Comparison of ENCODE assay signal across 1 cellular context in genomic region chr5:159262859-159263568, GRCh38.
A peak's percentile ranks its signal among the peaks of the same experiment; 100 is the strongest.
TF ChIP-seq lines count a peak whose summit lies in the region.

Gene UBLCP1 (plus strand): TSS chr5:159263290. CDS start chr5:159268916, 5,626 bp downstream.

TF ChIP-seq in GM12878, 131 proteins besides CTCF, POLR2A, EP300 and RAD21 (continued from another document):
- TF ChIP-seq POU2F2 (IDR thresholded peaks at IDR 0.05; ENCODE audit: borderline replicate concordance, low read depth, low read length) = peak; percentile 65; the same call in 2 of the 3 replicates
- TF ChIP-seq TCF12 (IDR thresholded peaks at IDR 0.05; ENCODE audit: low read depth, low read length) = no peak
- TF ChIP-seq ZNF622 (IDR thresholded peaks at IDR 0.05) = no peak
- peak; percentile 77 for TF ChIP-seq CBFB (IDR thresholded peaks at IDR 0.05; ENCODE audit: low read depth)
- no peak for TF ChIP-seq BCLAF1 (IDR thresholded peaks at IDR 0.05)
- no peak for TF ChIP-seq SMARCA5 (IDR thresholded peaks at IDR 0.05)
- TF ChIP-seq DPF2 (IDR thresholded peaks at IDR 0.05) = no peak
- TF ChIP-seq TCF3 (IDR thresholded peaks at IDR 0.05; ENCODE audit: borderline replicate concordance, insufficient read depth, low read depth, low read length) = no peak
- peak; percentile 90 for TF ChIP-seq YY1 (IDR thresholded peaks at IDR 0.05; ENCODE audit: low read depth, low read length)
- peak; percentile 93 for TF ChIP-seq POLR2AphosphoS5 (IDR thresholded peaks at IDR 0.05; ENCODE audit: low read length)
- TF ChIP-seq GABPA (IDR thresholded peaks at IDR 0.05; ENCODE audit: low read depth) = peak; percentile 98
- no peak for TF ChIP-seq ZNF274 (IDR thresholded peaks at IDR 0.05; ENCODE audit: insufficient read depth, insufficient read length)
- no peak for TF ChIP-seq CHD4 (IDR thresholded peaks at IDR 0.05)
- peak; percentile 8 for TF ChIP-seq SP1 (IDR thresholded peaks at IDR 0.05; ENCODE audit: low read depth, low read length)
- TF ChIP-seq PKNOX1 (IDR thresholded peaks at IDR 0.05) = peak; percentile 78
- TF ChIP-seq E2F8 (IDR thresholded peaks at IDR 0.05; ENCODE audit: low read depth, partially characterized antibody) = peak; percentile 80
- peak; percentile 83 for TF ChIP-seq CREB1 (IDR thresholded peaks at IDR 0.05; ENCODE audit: low read depth)
- TF ChIP-seq ZNF207 (IDR thresholded peaks at IDR 0.05; ENCODE audit: borderline replicate concordance) = 0 out of 2 replicates have a peak, but pooled peaks have one; percentile 57
- TF ChIP-seq CBX3 (IDR thresholded peaks at IDR 0.05; ENCODE audit: borderline replicate concordance, low read depth) = no peak
- no peak for TF ChIP-seq CEBPB (IDR thresholded peaks at IDR 0.05; ENCODE audit: borderline replicate concordance in 1 of 2, low read depth in 2 of 2, low read length in 2 of 2)
- TF ChIP-seq ATF7 (IDR thresholded peaks at IDR 0.05; ENCODE audit: low read depth) = peak; percentile 66
- TF ChIP-seq RFX5 (IDR thresholded peaks at IDR 0.05; ENCODE audit: low read depth, low read length) = no peak
- no peak for TF ChIP-seq RCOR1 (conservative IDR thresholded peaks at IDR 0.05; ENCODE audit: low read depth, low read length)
- no peak for TF ChIP-seq HDAC2 (IDR thresholded peaks at IDR 0.05)
- TF ChIP-seq SIN3A (IDR thresholded peaks at IDR 0.05; ENCODE audit: low read depth, low read length) = peak; percentile 49; the same call in 1 of the 2 replicates
- peak; percentile 64 for TF ChIP-seq E4F1 (IDR thresholded peaks at IDR 0.05; ENCODE audit: borderline replicate concordance, partially characterized antibody)
- TF ChIP-seq IRF4 (IDR thresholded peaks at IDR 0.05; ENCODE audit: low read depth, low read length) = no peak
- TF ChIP-seq NFIC (IDR thresholded peaks at IDR 0.05; ENCODE audit: low read depth, low read length) = no peak
- no peak for TF ChIP-seq ZSCAN29 (IDR thresholded peaks at IDR 0.05)
- TF ChIP-seq IRF5 (IDR thresholded peaks at IDR 0.05; ENCODE audit: borderline replicate concordance) = no peak
- TF ChIP-seq CEBPZ (IDR thresholded peaks at IDR 0.05; ENCODE audit: low read depth, low read length) = no peak
- TF ChIP-seq RUNX3 (IDR thresholded peaks at IDR 0.05; ENCODE audit: low read length) = peak; percentile 82
- TF ChIP-seq BCL3 (IDR thresholded peaks at IDR 0.05; ENCODE audit: borderline replicate concordance, insufficient read depth, low read depth, low read length, poor library complexity, severe bottlenecking) = no peak
- TF ChIP-seq CHD2 (IDR thresholded peaks at IDR 0.05; ENCODE audit: borderline replicate concordance, low read depth, low read length) = no peak
- TF ChIP-seq RAD51 (IDR thresholded peaks at IDR 0.05) = no peak
- TF ChIP-seq MYB (IDR thresholded peaks at IDR 0.05; ENCODE audit: borderline replicate concordance, low read depth, low read length) = no peak
- no peak for TF ChIP-seq MEF2A (IDR thresholded peaks at IDR 0.05; ENCODE audit: insufficient read depth, low read depth, low read length)
- 0 out of 2 replicates have a peak, but pooled peaks have one; percentile 21 for TF ChIP-seq MLLT1 (IDR thresholded peaks at IDR 0.05)
- no peak for TF ChIP-seq ZNF384 (IDR thresholded peaks at IDR 0.05; ENCODE audit: borderline replicate concordance, low read depth, low read length)
- TF ChIP-seq KAT2A (conservative IDR thresholded peaks at IDR 0.05; ENCODE audit: control insufficient read depth, low read depth, low read length) = no peak
- TF ChIP-seq SRF (IDR thresholded peaks at IDR 0.05; ENCODE audit: low read depth in 2 of 2, low read length in 2 of 2) = no peak
- TF ChIP-seq NR2C1 (IDR thresholded peaks at IDR 0.05) = peak; percentile 52; the same call in 1 of the 2 replicates
- TF ChIP-seq FOXM1 (IDR thresholded peaks at IDR 0.05; ENCODE audit: low read depth, low read length) = no peak
- TF ChIP-seq NBN (IDR thresholded peaks at IDR 0.05) = 0 out of 2 replicates have a peak, but pooled peaks have one; percentile 31
- no peak for TF ChIP-seq IRF3 (IDR thresholded peaks at IDR 0.05)
- TF ChIP-seq RELA (IDR thresholded peaks at IDR 0.05; ENCODE audit: borderline replicate concordance, partially characterized antibody) = peak; percentile 52
TF ChIP-seq in GM12878: peak in this region for 44.
